Comparison of ENCODE assay signal across 19 cellular contexts in genomic region chr1:91821126-91821868, GRCh38.
"Had no signal": no experiment of that assay in that cellular context is flagged by ENCODE, and none has a peak within 500 bp of the region (broad histone marks: within the 10 kb centered on the region; RNA-seq: fewer than 3 reads in every experiment).

No MANE protein-coding gene starts in this region.

- H3K27ac ChIP-seq: left ventricle myocardium inferior, neural progenitor cell, pancreas, testis had no signal

- H3K9ac ChIP-seq: neural progenitor cell had no signal

- H3K4me1 Mint-ChIP-seq: memory B cell had no signal

- H3K36me3 Mint-ChIP-seq: activated naive CD8-positive, alpha-beta T cell treated with anti-CD3 and anti-CD28 coated beads, Interleukin-2, amount 10 ng/mL, durations not matched to agents 7 days and 5 days; memory B cell; neural progenitor cell had no signal

- H3K4me2 ChIP-seq: neural progenitor cell had no signal

- H3K9me3 Mint-ChIP-seq: activated CD8-positive, alpha-beta T cell treated with anti-CD3 and anti-CD28 coated beads for 36 hours; activated naive CD8-positive, alpha-beta T cell treated with anti-CD3 and anti-CD28 coated beads, Interleukin-2, amount 10 ng/mL, durations not matched to agents 7 days and 5 days; activated T-cell treated with anti-CD3 and anti-CD28 coated beads, Interleukin-2, amount 50 U/mL, for 72 hours; neural progenitor cell; stimulated activated naive CD8-positive, alpha-beta T cell treated with anti-CD3 and anti-CD28 coated beads, Interleukin-15, Interleukin-2, amounts not matched to agents 100 ng/mL and 50 ng/mL, for 24 hours had no signal

- H3K4me3 ChIP-seq: gastrocnemius medialis, left ventricle myocardium inferior, neural progenitor cell, pancreas, testis had no signal

- H3K4me3 Mint-ChIP-seq: activated CD8-positive, alpha-beta T cell treated with anti-CD3 and anti-CD28 coated beads for 36 hours; activated naive CD8-positive, alpha-beta T cell treated with anti-CD3 and anti-CD28 coated beads, Interleukin-2, amount 10 ng/mL, durations not matched to agents 7 days and 5 days; activated T-cell treated with anti-CD3 and anti-CD28 coated beads, Interleukin-2, amount 50 U/mL, for 72 hours; memory B cell; neural progenitor cell; stimulated activated naive CD8-positive, alpha-beta T cell treated with anti-CD3 and anti-CD28 coated beads, Interleukin-15, Interleukin-2, amounts not matched to agents 100 ng/mL and 50 ng/mL, for 24 hours had no signal

- H3K27me3 Mint-ChIP-seq: activated CD8-positive, alpha-beta T cell treated with anti-CD3 and anti-CD28 coated beads for 36 hours; stimulated activated naive CD8-positive, alpha-beta T cell treated with anti-CD3 and anti-CD28 coated beads, Interleukin-15, Interleukin-2, amounts not matched to agents 100 ng/mL and 50 ng/mL, for 24 hours had no signal

- H3K36me3 ChIP-seq: gastrocnemius medialis, left ventricle myocardium inferior, neural progenitor cell, pancreas had no signal

- ATAC-seq: activated CD8-positive, alpha-beta T cell treated with anti-CD3 and anti-CD28 coated beads for 36 hours; activated T-cell treated with anti-CD3 and anti-CD28 coated beads, Interleukin-2, amount 50 U/mL, for 72 hours; gastrocnemius medialis; pancreas had no signal

- H3K27ac Mint-ChIP-seq: activated CD8-positive, alpha-beta T cell treated with anti-CD3 and anti-CD28 coated beads for 36 hours; activated naive CD8-positive, alpha-beta T cell treated with anti-CD3 and anti-CD28 coated beads, Interleukin-2, amount 10 ng/mL, durations not matched to agents 7 days and 5 days; activated T-cell treated with anti-CD3 and anti-CD28 coated beads, Interleukin-2, amount 50 U/mL, for 72 hours; memory B cell; neural progenitor cell; stimulated activated naive CD8-positive, alpha-beta T cell treated with anti-CD3 and anti-CD28 coated beads, Interleukin-15, Interleukin-2, amounts not matched to agents 100 ng/mL and 50 ng/mL, for 24 hours had no signal

- FAIRE-seq: bronchial epithelial cell, colon, keratinocyte, pancreas had no signal

- DNase-seq: activated CD4-positive, alpha-beta T cell treated with anti-CD3 and anti-CD28 coated beads for 4 hours; activated CD8-positive, alpha-beta memory T cell treated with anti-CD3 and anti-CD28 coated beads, Interleukin-2, amount 50 U/mL, for 4 hours; activated CD8-positive, alpha-beta T cell treated with anti-CD3 and anti-CD28 coated beads for 36 hours; activated naive CD8-positive, alpha-beta T cell treated with anti-CD3 and anti-CD28 coated beads, Interleukin-2, amount 10 ng/mL, durations not matched to agents 7 days and 5 days; activated T-cell treated with anti-CD3 and anti-CD28 coated beads, Interleukin-2, amount 50 U/mL, for 72 hours; aorta; effector CD8-positive, alpha-beta T cell; gastrocnemius medialis; left ventricle myocardium inferior; pancreas; stimulated activated CD4-positive, alpha-beta T cell treated with anti-CD3 and anti-CD28 coated beads, Interleukin-4, amount 100 ng/mL, for 24 hours; T-helper 9 cell; testis had no signal

- H3K27me3 ChIP-seq: gastrocnemius medialis, neural progenitor cell, pancreas, testis had no signal
